Comparison of ENCODE assay signal across 8 cellular contexts in genomic region chr15:58987036-58987435, GRCh38. TPM values are rescaled to one million over a fixed set of nuclear protein-coding genes. Genes with fewer than 3 reads are reported as not detected.
A peak's percentile ranks its signal among the peaks of the same experiment; 100 is the strongest.
DNase-seq lines count a peak whose midpoint lies in the region; ATAC-seq and TF ChIP-seq lines count a peak whose summit lies in the region.

No MANE protein-coding gene starts in this region.

- DNase-seq in DMS53 treated with DMSO at 0.1 percent for 48 hours (lab: John Stamatoyannopoulos, UW; ENCODE audit: unreplicated experiment), result peak; percentile 31
- DNase-seq in HuH-7 (ENCODE audit: low spot score), result peak; percentile 7
- peak; percentile 10 for DNase-seq in brain pericyte (ENCODE audit: low read depth, low spot score)
- DNase-seq in mesothelial cell of epicardium (ENCODE audit: low spot score in 2 of 2, unreplicated experiment in 2 of 2), result no peak
- DNase-seq in NCI-H774 (lab: John Stamatoyannopoulos, UW), result no peak
- DNase-seq in HEK293T (ENCODE audit: extremely low spot score), result no peak
- DNase-seq in activated effector memory CD4-positive, alpha-beta T cell treated with anti-CD3 and anti-CD28 coated beads, Interleukin-2, amount 50 U/mL, for 16 hours, result no peak

- peak overlapping the region; percentile 92 for H3K4me3 Mint-ChIP-seq in mesothelial cell of epicardium

- peak overlapping the region; percentile 94 for H3K27ac Mint-ChIP-seq in mesothelial cell of epicardium

- POLR2A ChIA-PET in HEK293T (lab: Yijun Ruan, JAX), result no interaction called here

- peaks cover 25% of the 10 kb centered on the region for H3K4me1 Mint-ChIP-seq in mesothelial cell of epicardium

- H3K36me3 Mint-ChIP-seq in mesothelial cell of epicardium, result peaks cover 5% of the 10 kb centered on the region

- TF ChIP-seq POLR2A in GM18505 (IDR thresholded peaks at IDR 0.05; ENCODE audit: borderline replicate concordance, extremely low read depth, insufficient read depth, insufficient read length), result no peak

- no peak for ATAC-seq in GM18505 (IDR thresholded peaks at IDR 0.05; ENCODE audit: unreplicated experiment)

- CTCF ChIA-PET in HEK293T (lab: Yijun Ruan, JAX), result no interaction called here

- TF ChIP-seq CTCF in mesothelial cell of epicardium (IDR thresholded peaks at IDR 0.05; ENCODE audit: unreplicated experiment), result no peak

- H3K27me3 Mint-ChIP-seq in mesothelial cell of epicardium (ENCODE audit: low read depth), result peaks cover 6% of the 10 kb centered on the region

- no peaks in the 10 kb centered on the region for H3K9me3 Mint-ChIP-seq in mesothelial cell of epicardium

TF ChIP-seq in HEK293T, 16 proteins besides CTCF, POLR2A, EP300 and RAD21:
- TF ChIP-seq TARDBP (IDR thresholded peaks at IDR 0.05), result no peak

RNA-seq across cellular contexts. Expression of gene RNF111, which starts 0.4 kb away (rescaled TPM):
- 41.4 to 43.0 TPM (median 42.0 TPM) in 3 replicates for total RNA-seq in mesothelial cell of epicardium

RNA-seq across cellular contexts. Expression of gene SLTM, which starts 53.6 kb away (rescaled TPM):
- total RNA-seq in mesothelial cell of epicardium, result 111 to 116 TPM (median 111 TPM) in 3 replicates

Comparison
In these comparisons a context has a peak if more than half of its experiments do, and no peak if none do; other contexts are left out.
1. DNase-seq: peak in DMS53 treated with DMSO at 0.1 percent for 48 hours (single experiment), HuH-7 (single experiment) and brain pericyte (single experiment); none in mesothelial cell of epicardium (0 of 2), NCI-H774 (single experiment), HEK293T (single experiment) and activated effector memory CD4-positive, alpha-beta T cell treated with anti-CD3 and anti-CD28 coated beads, Interleukin-2, amount 50 U/mL, for 16 hours (single experiment).